Comparison of ENCODE assay signal across 16 cellular contexts in genomic region chr2:134980639-134981038, GRCh38.
DNase-seq lines count a peak whose midpoint lies in the region; TF ChIP-seq lines count a peak whose summit lies in the region.
"Had no signal": no experiment of that assay in that cellular context is flagged by ENCODE, and none has a peak within 500 bp of the region (broad histone marks: within the 10 kb centered on the region; RNA-seq: fewer than 3 reads in every experiment).

No MANE protein-coding gene starts in this region.

- peaks cover 0 to 22% (median 0%) of the 10 kb centered on the region in 3 donors for H3K36me3 Mint-ChIP-seq in CD8-positive, alpha-beta memory T cell
- H3K36me3 Mint-ChIP-seq: CD14-positive monocyte had no signal

- CTCF ChIA-PET in CD8-positive, alpha-beta memory T cell (lab: Charles Lee): no interaction called here
- CTCF ChIA-PET in SK-N-SH (lab: Yijun Ruan, JAX): interaction anchor here (0.6 to 1.2 kb wide), 3 partner anchors 11 to 729 kb away, joined by 3 to 4 read pairs (median 3); no protein-coding TSS in a partner anchor

- H3K79me2 ChIP-seq in SK-N-SH (ENCODE audit: insufficient read depth): no peaks in the 10 kb centered on the region

- no peaks in the 10 kb centered on the region for H4K20me1 ChIP-seq in BLaER1 treated with 17β-estradiol and CSF1 and Interleukin-3, amounts not matched to agents 10 nM and 100 nM
- no peaks in the 10 kb centered on the region for H4K20me1 ChIP-seq in SK-N-SH (ENCODE audit: insufficient read depth)

- peak overlapping the region in 8 of 11 experiments; percentile 75 to 89 (median 80); a peak in 7 of 22 replicates for H3K4me2 ChIP-seq in BLaER1 treated with 17β-estradiol and CSF1 and Interleukin-3, amounts not matched to agents 10 nM and 100 nM
- H3K4me2 ChIP-seq in SK-N-SH: no peak overlapping the region

- H2AFZ ChIP-seq in SK-N-SH (ENCODE audit: low read depth): no peak overlapping the region

- H3K4me1 ChIP-seq in BLaER1 treated with 17β-estradiol and CSF1 and Interleukin-3, amounts not matched to agents 10 nM and 100 nM: peaks cover 34 to 92% (median 86%) of the 10 kb centered on the region in 10 experiments
- no peaks in the 10 kb centered on the region for H3K4me1 ChIP-seq in CD8-positive, alpha-beta memory T cell (ENCODE audit: insufficient read depth, low read length)
- H3K4me1 ChIP-seq in tibial artery (no peaks in the 10 kb centered on the region), SK-N-SH (ENCODE audit: control insufficient read depth in 1 of 2, insufficient read depth in 2 of 2, low read depth in 1 of 2, low read length in 1 of 2) (no peaks in the 10 kb centered on the region; a peak in 1 of 4 replicates)
- H3K4me1 ChIP-seq: BE2C, Caco-2 had no signal

- H3K36me3 ChIP-seq in BLaER1 treated with 17β-estradiol and CSF1 and Interleukin-3, amounts not matched to agents 10 nM and 100 nM: peaks cover 0 to 16% (median 11%) of the 10 kb centered on the region in 11 experiments; a peak in 12 of 22 replicates
- H3K36me3 ChIP-seq in CD8-positive, alpha-beta memory T cell (ENCODE audit: insufficient read depth, low read length): no peaks in the 10 kb centered on the region
- no peaks in the 10 kb centered on the region for H3K36me3 ChIP-seq in tibial artery
- H3K36me3 ChIP-seq in SK-N-SH (replicated peaks in 1 of 2; ENCODE audit: control insufficient read depth in 1 of 2, insufficient read depth in 2 of 2, low read length in 1 of 2): no peaks in the 10 kb centered on the region
- H3K36me3 ChIP-seq: BE2C had no signal

- no peak overlapping the region; a peak in 1 of 22 replicates for H3K9ac ChIP-seq in BLaER1 treated with 17β-estradiol and CSF1 and Interleukin-3, amounts not matched to agents 10 nM and 100 nM
- H3K9ac ChIP-seq in SK-N-SH: no peak overlapping the region

- H3K9me3 ChIP-seq in BLaER1 treated with 17β-estradiol and CSF1 and Interleukin-3, amounts not matched to agents 10 nM and 100 nM (replicated peaks in 1 of 11): peaks cover 16 to 35% (median 22%) of the 10 kb centered on the region in 11 experiments
- no peaks in the 10 kb centered on the region for H3K9me3 ChIP-seq in CD8-positive, alpha-beta memory T cell (ENCODE audit: low read length)
- no peaks in the 10 kb centered on the region for H3K9me3 ChIP-seq in tibial artery
- no peaks in the 10 kb centered on the region for H3K9me3 ChIP-seq in SK-N-SH
- H3K9me3 ChIP-seq: BE2C, Caco-2 had no signal

- no peak for DNase-seq in CD8-positive, alpha-beta memory T cell
- DNase-seq in tibial artery: no peak
- no peak for DNase-seq in SK-N-SH
- DNase-seq: 8988T; ACHN; BE2C; C1 segment of cervical spinal cord; Caco-2; Calu3; CD4-positive, alpha-beta memory T cell; CD4-positive, CD25-positive, alpha-beta regulatory T cell; DMS79 treated with DMSO at 0.1 percent for 48 hours; GF-D8 had no signal

- H3K27ac ChIP-seq in BLaER1 treated with 17β-estradiol and CSF1 and Interleukin-3, amounts not matched to agents 10 nM and 100 nM: peak overlapping the region in 8 of 11 experiments; percentile 15 to 99 (median 97); a peak in 15 of 22 replicates
- peak overlapping the region; percentile 61 for H3K27ac ChIP-seq in VCaP
- no peak overlapping the region for H3K27ac ChIP-seq in CD8-positive, alpha-beta memory T cell (ENCODE audit: low read depth, low read length)
- no peak overlapping the region for H3K27ac ChIP-seq in tibial artery
- H3K27ac ChIP-seq in SK-N-SH (ENCODE audit: low read depth in 2 of 2, low read length in 1 of 2): no peak overlapping the region

- H3K27ac Mint-ChIP-seq in CD8-positive, alpha-beta memory T cell: no peak overlapping the region
- H3K27ac Mint-ChIP-seq: CD14-positive monocyte; CD4-positive, alpha-beta memory T cell; CD4-positive, CD25-positive, alpha-beta regulatory T cell had no signal

- H3F3A ChIP-seq in SK-N-SH (replicated peaks; ENCODE audit: insufficient read depth): no peaks in the 10 kb centered on the region

- no peaks in the 10 kb centered on the region for H3K27me3 ChIP-seq in BLaER1 treated with 17β-estradiol and CSF1 and Interleukin-3, amounts not matched to agents 10 nM and 100 nM
- no peaks in the 10 kb centered on the region for H3K27me3 ChIP-seq in CD8-positive, alpha-beta memory T cell (ENCODE audit: insufficient read depth, low read length, poor library complexity, severe bottlenecking)
- no peaks in the 10 kb centered on the region for H3K27me3 ChIP-seq in tibial artery
- no peaks in the 10 kb centered on the region for H3K27me3 ChIP-seq in SK-N-SH (ENCODE audit: insufficient read depth)
- H3K27me3 ChIP-seq: BE2C had no signal

- no peak overlapping the region for H3K4me3 ChIP-seq in BLaER1 treated with 17β-estradiol and CSF1 and Interleukin-3, amounts not matched to agents 10 nM and 100 nM
- no peak overlapping the region for H3K4me3 ChIP-seq in CD8-positive, alpha-beta memory T cell (ENCODE audit: low read length)
- H3K4me3 ChIP-seq in tibial artery (no peak overlapping the region), SK-N-SH (ENCODE audit: low read depth in 2 of 2, low read length in 1 of 2) (no peak overlapping the region)

- H3K4me3 Mint-ChIP-seq in CD8-positive, alpha-beta memory T cell: peak overlapping the region in 1 of 7 donors; percentile 4
- H3K4me3 Mint-ChIP-seq: CD14-positive monocyte; CD4-positive, alpha-beta memory T cell; CD4-positive, CD25-positive, alpha-beta regulatory T cell had no signal

- H3K4me1 Mint-ChIP-seq in CD8-positive, alpha-beta memory T cell: no peaks in the 10 kb centered on the region
- H3K4me1 Mint-ChIP-seq: CD4-positive, alpha-beta memory T cell; CD4-positive, CD25-positive, alpha-beta regulatory T cell had no signal

- H3K9me2 ChIP-seq in SK-N-SH: no peaks in the 10 kb centered on the region

- TF ChIP-seq RAD21 in SK-N-SH (IDR thresholded peaks at IDR 0.05; ENCODE audit: low read length): no peak

- POLR2A ChIA-PET in CD8-positive, alpha-beta memory T cell (lab: Charles Lee): no interaction called here
- POLR2A ChIA-PET in SK-N-SH (lab: Yijun Ruan, JAX): no interaction called here

- intact Hi-C loops in tibial artery (cut with DNase I; ENCODE audit: low total_unique reads): no loop called here

- TF ChIP-seq CTCF in VCaP (conservative IDR thresholded peaks at IDR 0.05) (no peak), tibial artery (IDR thresholded peaks at IDR 0.05) (no peak), SK-N-SH (IDR thresholded peaks at IDR 0.05) (no peak)

- TF ChIP-seq EP300 in SK-N-SH (IDR thresholded peaks at IDR 0.05; ENCODE audit: borderline replicate concordance in 1 of 2, low read depth in 1 of 2, low read length in 1 of 2): no peak

- 73% methylated on average over 7 of the region's 7 CpGs for WGBS in SK-N-SH (ENCODE audit: low lambda C conversion rate)

- peaks cover 0 to 8% (median 5%) of the 10 kb centered on the region in 5 donors for H3K9me3 Mint-ChIP-seq in CD8-positive, alpha-beta memory T cell

- peaks cover 6 to 28% of the 10 kb centered on the region in 2 donors for H3K27me3 Mint-ChIP-seq in CD8-positive, alpha-beta memory T cell

TF ChIP-seq in SK-N-SH, 30 proteins besides CTCF, POLR2A, EP300 and RAD21 (continues in another document):
- TF ChIP-seq TCF12 (IDR thresholded peaks at IDR 0.05) (no peak), USF1 (IDR thresholded peaks at IDR 0.05; ENCODE audit: borderline replicate concordance, low read depth) (no peak), SIN3A (IDR thresholded peaks at IDR 0.05; ENCODE audit: borderline replicate concordance, low read depth, low read length) (no peak), MEF2A (IDR thresholded peaks at IDR 0.05; ENCODE audit: borderline replicate concordance, low read depth) (no peak), FOXJ3 (CRISPR knock-in tag; IDR thresholded peaks at IDR 0.05) (no peak), RFX5 (IDR thresholded peaks at IDR 0.05; ENCODE audit: low read length) (no peak), GABPA (IDR thresholded peaks at IDR 0.05; ENCODE audit: low read depth) (no peak), MXI1 (IDR thresholded peaks at IDR 0.05; ENCODE audit: low read depth, low read length) (no peak), TAF1 (IDR thresholded peaks at IDR 0.05; ENCODE audit: borderline replicate concordance, low read depth, low read length) (no peak)
- TF ChIP-seq, protein P1, sequence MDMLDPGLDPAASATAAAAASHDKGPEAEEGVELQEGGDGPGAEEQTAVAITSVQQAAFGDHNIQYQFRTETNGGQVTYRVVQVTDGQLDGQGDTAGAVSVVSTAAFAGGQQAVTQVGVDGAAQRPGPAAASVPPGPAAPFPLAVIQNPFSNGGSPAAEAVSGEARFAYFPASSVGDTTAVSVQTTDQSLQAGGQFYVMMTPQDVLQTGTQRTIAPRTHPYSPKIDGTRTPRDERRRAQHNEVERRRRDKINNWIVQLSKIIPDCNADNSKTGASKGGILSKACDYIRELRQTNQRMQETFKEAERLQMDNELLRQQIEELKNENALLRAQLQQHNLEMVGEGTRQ (IDR thresholded peaks at IDR 0.05; ENCODE audit: borderline replicate concordance, low read depth, low read length): no peak
- TF ChIP-seq, protein P2, sequence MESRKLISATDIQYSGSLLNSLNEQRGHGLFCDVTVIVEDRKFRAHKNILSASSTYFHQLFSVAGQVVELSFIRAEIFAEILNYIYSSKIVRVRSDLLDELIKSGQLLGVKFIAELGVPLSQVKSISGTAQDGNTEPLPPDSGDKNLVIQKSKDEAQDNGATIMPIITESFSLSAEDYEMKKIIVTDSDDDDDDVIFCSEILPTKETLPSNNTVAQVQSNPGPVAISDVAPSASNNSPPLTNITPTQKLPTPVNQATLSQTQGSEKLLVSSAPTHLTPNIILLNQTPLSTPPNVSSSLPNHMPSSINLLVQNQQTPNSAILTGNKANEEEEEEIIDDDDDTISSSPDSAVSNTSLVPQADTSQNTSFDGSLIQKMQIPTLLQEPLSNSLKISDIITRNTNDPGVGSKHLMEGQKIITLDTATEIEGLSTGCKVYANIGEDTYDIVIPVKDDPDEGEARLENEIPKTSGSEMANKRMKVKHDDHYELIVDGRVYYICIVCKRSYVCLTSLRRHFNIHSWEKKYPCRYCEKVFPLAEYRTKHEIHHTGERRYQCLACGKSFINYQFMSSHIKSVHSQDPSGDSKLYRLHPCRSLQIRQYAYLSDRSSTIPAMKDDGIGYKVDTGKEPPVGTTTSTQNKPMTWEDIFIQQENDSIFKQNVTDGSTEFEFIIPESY (IDR thresholded peaks at IDR 0.05; ENCODE audit: borderline replicate concordance, low read depth): no peak

Comparison
In these comparisons a context has a peak if more than half of its experiments do, and no peak if none do; other contexts are left out.
1. H3K27ac ChIP-seq: peak in BLaER1 treated with 17β-estradiol and CSF1 and Interleukin-3, amounts not matched to agents 10 nM and 100 nM (8 of 11) and VCaP (single experiment); none in CD8-positive, alpha-beta memory T cell (single experiment), tibial artery (0 of 2) and SK-N-SH (0 of 2).